Comparison of ENCODE assay signal across 18 cellular contexts in genomic region chr2:11777886-11778415, GRCh38. TPM values are rescaled to one million over a fixed set of nuclear protein-coding genes. Genes with fewer than 3 reads are reported as not detected.
DNase-seq lines count a peak whose midpoint lies in the region; ATAC-seq and TF ChIP-seq lines count a peak whose summit lies in the region.
"Had no signal": no experiment of that assay in that cellular context is flagged by ENCODE, and none has a peak within 500 bp of the region (broad histone marks: within the 10 kb centered on the region; RNA-seq: fewer than 3 reads in every experiment).

No MANE protein-coding gene starts in this region.

- H3K27me3 ChIP-seq in CD8-positive, alpha-beta memory T cell (ENCODE audit: insufficient read depth, low read length, poor library complexity, severe bottlenecking): no peaks in the 10 kb centered on the region
- H3K27me3 ChIP-seq in H7 (ENCODE audit: control insufficient read depth, insufficient read depth, low read length) (no peaks in the 10 kb centered on the region), neural progenitor cell (no peaks in the 10 kb centered on the region)
- H3K27me3 ChIP-seq: dorsolateral prefrontal cortex, esophagus squamous epithelium, transverse colon had no signal

- H3K9ac ChIP-seq in neural progenitor cell: no peak overlapping the region

- peak overlapping the region; percentile 50 for H3K4me3 ChIP-seq in CD8-positive, alpha-beta memory T cell (ENCODE audit: low read length)
- no peak overlapping the region for H3K4me3 ChIP-seq in H7 (ENCODE audit: insufficient read depth, low read depth, low read length)
- H3K4me3 ChIP-seq in neural progenitor cell: no peak overlapping the region
- H3K4me3 ChIP-seq: esophagus squamous epithelium, transverse colon had no signal

- peaks cover 78% of the 10 kb centered on the region for H3K36me3 Mint-ChIP-seq in T-helper 2 cell treated with Interferon-gamma antibody and Interleukin-4, amounts not matched to agents 5 μg/mL and 100 μg/mL, for 36 hours (ENCODE audit: low read depth)
- H3K36me3 Mint-ChIP-seq in CD8-positive, alpha-beta memory T cell: peaks cover 4 to 75% (median 17%) of the 10 kb centered on the region in 3 donors
- H3K36me3 Mint-ChIP-seq in activated naive CD8-positive, alpha-beta T cell treated with anti-CD3 and anti-CD28 coated beads, Interleukin-2, amount 10 ng/mL, durations not matched to agents 7 days and 5 days: peaks cover 39% of the 10 kb centered on the region
- H3K36me3 Mint-ChIP-seq in natural killer cell (peaks cover 37% of the 10 kb centered on the region), neural progenitor cell (peaks cover 42% of the 10 kb centered on the region)

- peak overlapping the region; percentile 58 for H3K4me3 Mint-ChIP-seq in T-helper 2 cell treated with Interferon-gamma antibody and Interleukin-4, amounts not matched to agents 5 μg/mL and 100 μg/mL, for 36 hours
- H3K4me3 Mint-ChIP-seq in CD8-positive, alpha-beta memory T cell: peak overlapping the region; percentile 41 to 78 (median 69)
- H3K4me3 Mint-ChIP-seq in activated naive CD8-positive, alpha-beta T cell treated with anti-CD3 and anti-CD28 coated beads, Interleukin-2, amount 10 ng/mL, durations not matched to agents 7 days and 5 days: peak overlapping the region; percentile 63
- H3K4me3 Mint-ChIP-seq in natural killer cell: peak overlapping the region; percentile 82
- H3K4me3 Mint-ChIP-seq in neural progenitor cell: no peak overlapping the region

- POLR2A ChIA-PET in CD8-positive, alpha-beta memory T cell (lab: Charles Lee): no interaction called here
- POLR2A ChIA-PET in activated naive CD8-positive, alpha-beta T cell treated with anti-CD3 and anti-CD28 coated beads, Interleukin-2, amount 10 ng/mL, durations not matched to agents 7 days and 5 days (lab: Charles Lee): interaction anchor here (2.7 kb wide), 1 partner anchor 32 kb away, joined by 10 read pairs; the partner anchor contains the start of gene LPIN1

- H3K27ac ChIP-seq in CD8-positive, alpha-beta memory T cell (ENCODE audit: low read depth, low read length): no peak overlapping the region
- H3K27ac ChIP-seq in neural progenitor cell: no peak overlapping the region
- H3K27ac ChIP-seq: dorsolateral prefrontal cortex, esophagus squamous epithelium, transverse colon had no signal

- no peak overlapping the region for H3K4me2 ChIP-seq in neural progenitor cell

- no peak for DNase-seq in T-helper 2 cell treated with Interferon-gamma antibody and Interleukin-4, amounts not matched to agents 5 μg/mL and 100 μg/mL, for 36 hours (ENCODE audit: low spot score)
- DNase-seq in T-helper 2 cell (no peak), natural killer cell (no peak), H7 (no peak), neural progenitor cell (ENCODE audit: low spot score) (no peak)
- DNase-seq in CD8-positive, alpha-beta memory T cell: no peak
- DNase-seq in activated naive CD8-positive, alpha-beta T cell treated with anti-CD3 and anti-CD28 coated beads, Interleukin-2, amount 10 ng/mL, durations not matched to agents 7 days and 5 days: no peak
- DNase-seq: 8988T, DMS79, dorsolateral prefrontal cortex, esophagus squamous epithelium, NCI-H2081 treated with DMSO at 0.1 percent for 48 hours, NCI-H524 treated with DMSO at 0.1 percent for 48 hours, SIG-M5, T-helper 9 cell, transverse colon had no signal

- H3K27me3 Mint-ChIP-seq in T-helper 2 cell treated with Interferon-gamma antibody and Interleukin-4, amounts not matched to agents 5 μg/mL and 100 μg/mL, for 36 hours (ENCODE audit: low read depth): no peaks in the 10 kb centered on the region
- no peaks in the 10 kb centered on the region for H3K27me3 Mint-ChIP-seq in CD8-positive, alpha-beta memory T cell
- H3K27me3 Mint-ChIP-seq in activated naive CD8-positive, alpha-beta T cell treated with anti-CD3 and anti-CD28 coated beads, Interleukin-2, amount 10 ng/mL, durations not matched to agents 7 days and 5 days: no peaks in the 10 kb centered on the region
- H3K27me3 Mint-ChIP-seq in natural killer cell (ENCODE audit: low read depth in 2 of 2) (no peaks in the 10 kb centered on the region), neural progenitor cell (ENCODE audit: insufficient read depth, low read depth) (no peaks in the 10 kb centered on the region)

- no peaks in the 10 kb centered on the region for H3K79me2 ChIP-seq in neural progenitor cell (ENCODE audit: low read depth)

- H4K20me1 ChIP-seq in neural progenitor cell (ENCODE audit: low read depth): peaks cover 4% of the 10 kb centered on the region

- H3K4me1 ChIP-seq in CD8-positive, alpha-beta memory T cell (ENCODE audit: insufficient read depth, low read length): peaks cover 28% of the 10 kb centered on the region
- H3K4me1 ChIP-seq in neural progenitor cell: peaks cover 4% of the 10 kb centered on the region

- no peak for ATAC-seq in activated naive CD8-positive, alpha-beta T cell treated with anti-CD3 and anti-CD28 coated beads, Interleukin-2, amount 10 ng/mL, durations not matched to agents 7 days and 5 days (ENCODE audit: low read depth)
- ATAC-seq in natural killer cell (no peak), GM21515 (IDR thresholded peaks at IDR 0.05; ENCODE audit: unreplicated experiment) (no peak)

- H3K9me3 ChIP-seq in CD8-positive, alpha-beta memory T cell (ENCODE audit: low read length): no peaks in the 10 kb centered on the region
- H3K9me3 ChIP-seq in neural progenitor cell (ENCODE audit: low read depth): no peaks in the 10 kb centered on the region
- H3K9me3 ChIP-seq: esophagus squamous epithelium, transverse colon had no signal

- H3K9me3 Mint-ChIP-seq in T-helper 2 cell treated with Interferon-gamma antibody and Interleukin-4, amounts not matched to agents 5 μg/mL and 100 μg/mL, for 36 hours: no peaks in the 10 kb centered on the region
- no peaks in the 10 kb centered on the region for H3K9me3 Mint-ChIP-seq in CD8-positive, alpha-beta memory T cell
- H3K9me3 Mint-ChIP-seq in activated naive CD8-positive, alpha-beta T cell treated with anti-CD3 and anti-CD28 coated beads, Interleukin-2, amount 10 ng/mL, durations not matched to agents 7 days and 5 days: no peaks in the 10 kb centered on the region
- H3K9me3 Mint-ChIP-seq in natural killer cell (no peaks in the 10 kb centered on the region), neural progenitor cell (no peaks in the 10 kb centered on the region)
- H3K9me3 Mint-ChIP-seq: CD14-positive monocyte had no signal

- H3K36me3 ChIP-seq in CD8-positive, alpha-beta memory T cell (ENCODE audit: insufficient read depth, low read length): peaks cover 39% of the 10 kb centered on the region
- H3K36me3 ChIP-seq in H7 (replicated peaks; ENCODE audit: control insufficient read depth, insufficient read depth, low read length) (peaks cover 1% of the 10 kb centered on the region), neural progenitor cell (peaks cover 6% of the 10 kb centered on the region)

- no peak overlapping the region for H2AFZ ChIP-seq in neural progenitor cell (replicated peaks)

- no peaks in the 10 kb centered on the region for H3F3A ChIP-seq in neural progenitor cell (ENCODE audit: low read depth)

- no peak for TF ChIP-seq CTCF in natural killer cell (IDR thresholded peaks at IDR 0.05)
- TF ChIP-seq CTCF in neural progenitor cell (IDR thresholded peaks at IDR 0.05): no peak

- H3K27ac Mint-ChIP-seq in T-helper 2 cell treated with Interferon-gamma antibody and Interleukin-4, amounts not matched to agents 5 μg/mL and 100 μg/mL, for 36 hours: peak overlapping the region; percentile 58
- H3K27ac Mint-ChIP-seq in CD8-positive, alpha-beta memory T cell: peak overlapping the region; percentile 67 to 90 (median 84)
- peak overlapping the region; percentile 54 for H3K27ac Mint-ChIP-seq in activated naive CD8-positive, alpha-beta T cell treated with anti-CD3 and anti-CD28 coated beads, Interleukin-2, amount 10 ng/mL, durations not matched to agents 7 days and 5 days
- peak overlapping the region; percentile 79 to 84 for H3K27ac Mint-ChIP-seq in natural killer cell
- H3K27ac Mint-ChIP-seq in neural progenitor cell: no peak overlapping the region
- H3K27ac Mint-ChIP-seq: CD14-positive monocyte had no signal

- H3K4me1 Mint-ChIP-seq in T-helper 2 cell treated with Interferon-gamma antibody and Interleukin-4, amounts not matched to agents 5 μg/mL and 100 μg/mL, for 36 hours (ENCODE audit: low read depth): peaks cover 50% of the 10 kb centered on the region
- peaks cover 39 to 55% (median 55%) of the 10 kb centered on the region in 3 donors for H3K4me1 Mint-ChIP-seq in CD8-positive, alpha-beta memory T cell
- H3K4me1 Mint-ChIP-seq in activated naive CD8-positive, alpha-beta T cell treated with anti-CD3 and anti-CD28 coated beads, Interleukin-2, amount 10 ng/mL, durations not matched to agents 7 days and 5 days: peaks cover 39% of the 10 kb centered on the region
- H3K4me1 Mint-ChIP-seq in natural killer cell (peaks cover 46 to 49% of the 10 kb centered on the region in 2 donors), neural progenitor cell (peaks cover 8% of the 10 kb centered on the region)

- CTCF ChIA-PET in CD8-positive, alpha-beta memory T cell (lab: Charles Lee): interaction anchor here (0.8 to 2.2 kb wide), 5 partner anchors 31 to 90 kb away, joined by 4 to 9 read pairs (median 7); partner anchors contain the start of gene LPIN1

- intact Hi-C loops in natural killer cell (cut with micrococcal nuclease): loop anchor here (1.0 kb wide), 2 partner anchors 28 to 300 kb away; no protein-coding TSS in a partner anchor

RNA-seq across cellular contexts. Expression of gene LPIN1, which starts 31.5 kb away (rescaled TPM):
- total RNA-seq in CD8-positive, alpha-beta memory T cell: 10 to 100 TPM; 34.8 to 37.1 TPM
- 25.7 TPM for polyA plus RNA-seq in CD8-positive, alpha-beta memory T cell
- total RNA-seq in activated naive CD8-positive, alpha-beta T cell treated with anti-CD3 and anti-CD28 coated beads, Interleukin-2, amount 10 ng/mL, durations not matched to agents 7 days and 5 days: 10 to 100 TPM; 70.9 to 71.7 TPM
- total RNA-seq in natural killer cell (100 to 1,000 TPM in 2 of 3 donors, 10 to 100 TPM in 1; 95.0 to 122 (median 118) TPM), neural progenitor cell (ENCODE audit: low replicate concordance) (18.0 and 22.9 TPM in 2 replicates)
- 11.5 and 15.0 TPM in 2 replicates for total RNA-seq in H7 (2014; rRNA removed; shearing (Covaris generic))
